ENCODE assay signal across 18 cellular contexts in the genomic region with DNA sequence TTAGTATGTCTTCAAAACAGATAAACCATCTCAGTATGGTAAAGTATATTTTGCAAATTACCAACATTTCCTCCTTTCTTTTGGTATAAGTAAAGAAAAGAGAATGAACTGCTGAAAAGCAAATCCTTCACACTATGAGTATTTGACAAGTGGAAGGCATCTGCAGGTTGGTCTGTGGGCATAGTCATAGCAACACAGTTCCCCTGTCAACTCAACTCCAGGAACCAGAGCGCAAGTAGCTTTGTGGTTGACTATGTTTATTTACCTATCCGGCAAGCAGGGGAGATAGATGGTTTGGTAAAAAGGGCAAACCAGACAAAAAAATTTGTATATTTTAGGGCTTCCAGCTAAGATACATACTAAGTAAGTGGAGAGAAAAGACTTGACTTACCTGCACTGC.
A peak's percentile ranks its signal among the peaks of the same experiment; 100 is the strongest.
DNase-seq lines count a peak whose midpoint lies in the region; ATAC-seq and TF ChIP-seq lines count a peak whose summit lies in the region.
"Had no signal": no experiment of that assay in that cellular context is flagged by ENCODE, and none has a peak within 500 bp of the region (broad histone marks: within the 10 kb centered on the region; RNA-seq: fewer than 3 reads in every experiment).

No MANE protein-coding gene starts in this region.

- intact Hi-C loops in activated naive CD4-positive, alpha-beta T cell treated with anti-CD3 and anti-CD28 coated beads for 36 hours (cut with micrococcal nuclease), result no loop called here
- intact Hi-C loops in Panc1 (cut with micrococcal nuclease; ENCODE audit: unreplicated experiment), result no loop called here

- TF ChIP-seq CTCF in Panc1 (IDR thresholded peaks at IDR 0.05), result no peak

- no peaks in the 10 kb centered on the region for H3K36me3 ChIP-seq in Panc1 (ENCODE audit: control insufficient read depth, insufficient read depth, low read length)
- H3K36me3 ChIP-seq: pancreas had no signal

- H3K4me1 Mint-ChIP-seq in activated naive CD4-positive, alpha-beta T cell treated with anti-CD3 and anti-CD28 coated beads, Interleukin-2, amount 50 U/mL, for 24 hours, result peaks cover 38% of the 10 kb centered on the region
- peaks cover 30% of the 10 kb centered on the region for H3K4me1 Mint-ChIP-seq in activated naive CD4-positive, alpha-beta T cell treated with anti-CD3 and anti-CD28 coated beads for 36 hours (ENCODE audit: low read depth)

- 0 out of 2 replicates have a peak overlapping the region, but pooled peaks have one; percentile 5 for H3K27ac ChIP-seq in Panc1 (ENCODE audit: low read length)
- H3K27ac ChIP-seq: WERI-Rb-1 had no signal

- no peak for DNase-seq in activated naive CD4-positive, alpha-beta T cell treated with anti-CD3 and anti-CD28 coated beads for 36 hours
- no peak for DNase-seq in Panc1 (ENCODE audit: low read depth, low spot score)
- peak; percentile 1 for DNase-seq in central memory CD4-positive, alpha-beta T cell
- DNase-seq in renal cortical epithelial cell (ENCODE audit: low read depth), result peak; percentile 30
- DNase-seq: amniotic stem cell, HCEC 1CT, head of caudate nucleus, KG1, NCI-H345, pancreas, small intestine, WERI-Rb-1 had no signal

- H3K27ac Mint-ChIP-seq in activated naive CD4-positive, alpha-beta T cell treated with anti-CD3 and anti-CD28 coated beads, Interleukin-2, amount 50 U/mL, for 24 hours, result peak overlapping the region; percentile 69
- H3K27ac Mint-ChIP-seq in activated naive CD4-positive, alpha-beta T cell treated with anti-CD3 and anti-CD28 coated beads for 36 hours, result no peak overlapping the region
- H3K27ac Mint-ChIP-seq: stimulated activated naive CD8-positive, alpha-beta T cell treated with anti-CD3 and anti-CD28 coated beads, Interleukin-15, Interleukin-2, amounts not matched to agents 100 ng/mL and 50 ng/mL, for 24 hours had no signal

- peaks cover 56% of the 10 kb centered on the region for H3K4me1 ChIP-seq in Panc1 (ENCODE audit: control insufficient read depth, insufficient read depth, low read length)

- no peaks in the 10 kb centered on the region for H3K27me3 ChIP-seq in Panc1 (ENCODE audit: control insufficient read depth, insufficient read depth, low read length)
- H3K27me3 ChIP-seq: pancreas had no signal

- POLR2A ChIA-PET in Panc1 (lab: Charles Lee), result no interaction called here

- CTCF ChIA-PET in activated naive CD4-positive, alpha-beta T cell treated with anti-CD3 and anti-CD28 coated beads for 36 hours (lab: Charles Lee), result interaction anchor here (0.7 to 1.0 kb wide), 2 partner anchors 477 to 479 kb away, joined by 3 read pairs; no protein-coding TSS in a partner anchor
- CTCF ChIA-PET in Panc1 (lab: Charles Lee), result no interaction called here

- no peaks in the 10 kb centered on the region for H3K9me3 ChIP-seq in Panc1 (ENCODE audit: control insufficient read depth, insufficient read depth, low read depth, low read length)
- H3K9me3 ChIP-seq: pancreas had no signal

- BruUV-seq in Panc1 (replicated peaks; lab: Mats Ljungman, UMichigan), result no TSS peak

- H3K36me3 Mint-ChIP-seq in activated naive CD4-positive, alpha-beta T cell treated with anti-CD3 and anti-CD28 coated beads, Interleukin-2, amount 50 U/mL, for 24 hours, result peaks cover 10% of the 10 kb centered on the region
- H3K36me3 Mint-ChIP-seq in activated naive CD4-positive, alpha-beta T cell treated with anti-CD3 and anti-CD28 coated beads for 36 hours (ENCODE audit: low read depth), result peaks cover 7% of the 10 kb centered on the region

- in situ Hi-C loops in Panc1 (cut with HindIII; ENCODE audit: low pct_unique_long_range_greater_than_20kb, low sequenced_read_pairs), result no loop called here

- no peak overlapping the region for H3K4me3 ChIP-seq in Panc1 (ENCODE audit: low read depth in 2 of 2, low read length in 2 of 2)
- H3K4me3 ChIP-seq: pancreas had no signal

- ATAC-seq in Panc1 (no peak), HG02678 (IDR thresholded peaks at IDR 0.05; ENCODE audit: unreplicated experiment) (no peak), HG03097 (IDR thresholded peaks at IDR 0.05; ENCODE audit: low FRiP score, unreplicated experiment) (no peak), GM21390 (IDR thresholded peaks at IDR 0.05; ENCODE audit: unreplicated experiment) (no peak)
- ATAC-seq: esophagus mucosa, pancreas had no signal

- H3K27me3 Mint-ChIP-seq in activated naive CD4-positive, alpha-beta T cell treated with anti-CD3 and anti-CD28 coated beads, Interleukin-2, amount 50 U/mL, for 24 hours, result no peaks in the 10 kb centered on the region
- no peaks in the 10 kb centered on the region for H3K27me3 Mint-ChIP-seq in activated naive CD4-positive, alpha-beta T cell treated with anti-CD3 and anti-CD28 coated beads for 36 hours (ENCODE audit: low read depth)
- H3K27me3 Mint-ChIP-seq: stimulated activated naive CD8-positive, alpha-beta T cell treated with anti-CD3 and anti-CD28 coated beads, Interleukin-15, Interleukin-2, amounts not matched to agents 100 ng/mL and 50 ng/mL, for 24 hours had no signal

- no peaks in the 10 kb centered on the region for H3K9me3 Mint-ChIP-seq in activated naive CD4-positive, alpha-beta T cell treated with anti-CD3 and anti-CD28 coated beads, Interleukin-2, amount 50 U/mL, for 24 hours
- no peaks in the 10 kb centered on the region for H3K9me3 Mint-ChIP-seq in activated naive CD4-positive, alpha-beta T cell treated with anti-CD3 and anti-CD28 coated beads for 36 hours
- H3K9me3 Mint-ChIP-seq: stimulated activated naive CD8-positive, alpha-beta T cell treated with anti-CD3 and anti-CD28 coated beads, Interleukin-15, Interleukin-2, amounts not matched to agents 100 ng/mL and 50 ng/mL, for 24 hours had no signal

- no peak overlapping the region for H3K4me3 Mint-ChIP-seq in activated naive CD4-positive, alpha-beta T cell treated with anti-CD3 and anti-CD28 coated beads, Interleukin-2, amount 50 U/mL, for 24 hours
- H3K4me3 Mint-ChIP-seq in activated naive CD4-positive, alpha-beta T cell treated with anti-CD3 and anti-CD28 coated beads for 36 hours, result no peak overlapping the region
- H3K4me3 Mint-ChIP-seq: stimulated activated naive CD8-positive, alpha-beta T cell treated with anti-CD3 and anti-CD28 coated beads, Interleukin-15, Interleukin-2, amounts not matched to agents 100 ng/mL and 50 ng/mL, for 24 hours had no signal

Comparison
In these comparisons a context has a peak if more than half of its experiments do, and no peak if none do; other contexts are left out.
1. DNase-seq: peak in central memory CD4-positive, alpha-beta T cell (single experiment) and renal cortical epithelial cell (single experiment); none in activated naive CD4-positive, alpha-beta T cell treated with anti-CD3 and anti-CD28 coated beads for 36 hours (single experiment) and Panc1 (single experiment).